15 cellular contexts compared by ENCODE assay signal in genomic region chr2:143792602-143793001, GRCh38.
"Had no signal": no experiment of that assay in that cellular context is flagged by ENCODE, and none has a peak within 500 bp of the region (broad histone marks: within the 10 kb centered on the region; RNA-seq: fewer than 3 reads in every experiment).

No MANE protein-coding gene starts in this region.

- DNase-seq: dorsolateral prefrontal cortex; effector CD8-positive, alpha-beta T cell; foreskin melanocyte; head of caudate nucleus; kidney; left cardiac atrium; left ventricle myocardium inferior; lower lobe of right lung; occipital lobe; pancreas; right cardiac atrium; small intestine; stimulated activated CD4-positive, alpha-beta T cell treated with anti-CD3 and anti-CD28 coated beads, Interleukin-12 subunit alpha, Interleukin-12 subunit beta, amount 100 ng/mL, for 4 hours; stimulated activated naive CD4-positive, alpha-beta T cell treated with Interleukin-2 at 50 U/mL for 16 hours; trophoblast cell had no signal
